1 cellular context compared by ENCODE assay signal in the genomic region with DNA sequence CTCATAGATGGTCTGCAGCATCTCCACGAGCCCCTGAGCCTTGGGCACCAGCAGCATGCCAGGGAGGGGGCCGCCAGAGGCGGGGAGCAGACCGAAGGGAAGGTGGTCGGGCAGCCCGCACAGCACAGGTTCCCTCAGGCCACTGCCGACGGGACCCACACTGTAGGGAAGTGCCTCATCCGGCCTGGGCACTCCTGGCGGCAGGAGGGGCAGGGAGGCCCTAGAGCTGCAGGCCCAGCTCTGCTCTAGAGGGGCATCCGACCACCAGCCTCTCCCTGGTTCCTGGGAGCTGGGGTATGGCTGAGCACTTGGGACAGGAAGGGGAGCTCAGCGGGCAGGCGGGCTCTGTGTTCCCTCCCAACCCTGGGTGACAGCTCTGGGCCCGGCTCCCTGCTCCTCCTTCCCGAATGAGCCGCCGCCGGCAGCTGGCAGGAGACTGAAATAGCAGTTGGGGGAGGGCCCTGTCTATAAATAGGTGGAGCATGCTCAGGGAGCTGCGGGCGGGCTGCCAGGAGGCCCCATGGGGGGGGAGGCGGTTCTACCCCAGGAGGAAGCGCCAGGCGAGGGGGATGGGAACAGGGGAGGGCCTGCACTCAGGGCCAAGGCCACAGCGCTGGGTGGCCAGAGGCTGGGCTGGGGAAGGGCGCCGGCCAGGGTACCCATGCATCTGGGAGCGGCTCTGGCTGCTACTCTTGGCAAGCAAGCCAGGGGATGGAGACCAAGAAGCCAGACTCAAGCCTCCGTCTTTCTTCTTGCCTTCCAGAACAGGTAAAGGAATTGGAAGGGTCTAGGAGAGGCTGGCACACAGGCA.
TF ChIP-seq lines count a peak whose summit lies in the region.

No MANE protein-coding gene starts in this region.

TF ChIP-seq in HepG2, 621 proteins besides CTCF, POLR2A, EP300 and RAD21 (continued from another document and continues in another):
- TF ChIP-seq, protein P1, sequence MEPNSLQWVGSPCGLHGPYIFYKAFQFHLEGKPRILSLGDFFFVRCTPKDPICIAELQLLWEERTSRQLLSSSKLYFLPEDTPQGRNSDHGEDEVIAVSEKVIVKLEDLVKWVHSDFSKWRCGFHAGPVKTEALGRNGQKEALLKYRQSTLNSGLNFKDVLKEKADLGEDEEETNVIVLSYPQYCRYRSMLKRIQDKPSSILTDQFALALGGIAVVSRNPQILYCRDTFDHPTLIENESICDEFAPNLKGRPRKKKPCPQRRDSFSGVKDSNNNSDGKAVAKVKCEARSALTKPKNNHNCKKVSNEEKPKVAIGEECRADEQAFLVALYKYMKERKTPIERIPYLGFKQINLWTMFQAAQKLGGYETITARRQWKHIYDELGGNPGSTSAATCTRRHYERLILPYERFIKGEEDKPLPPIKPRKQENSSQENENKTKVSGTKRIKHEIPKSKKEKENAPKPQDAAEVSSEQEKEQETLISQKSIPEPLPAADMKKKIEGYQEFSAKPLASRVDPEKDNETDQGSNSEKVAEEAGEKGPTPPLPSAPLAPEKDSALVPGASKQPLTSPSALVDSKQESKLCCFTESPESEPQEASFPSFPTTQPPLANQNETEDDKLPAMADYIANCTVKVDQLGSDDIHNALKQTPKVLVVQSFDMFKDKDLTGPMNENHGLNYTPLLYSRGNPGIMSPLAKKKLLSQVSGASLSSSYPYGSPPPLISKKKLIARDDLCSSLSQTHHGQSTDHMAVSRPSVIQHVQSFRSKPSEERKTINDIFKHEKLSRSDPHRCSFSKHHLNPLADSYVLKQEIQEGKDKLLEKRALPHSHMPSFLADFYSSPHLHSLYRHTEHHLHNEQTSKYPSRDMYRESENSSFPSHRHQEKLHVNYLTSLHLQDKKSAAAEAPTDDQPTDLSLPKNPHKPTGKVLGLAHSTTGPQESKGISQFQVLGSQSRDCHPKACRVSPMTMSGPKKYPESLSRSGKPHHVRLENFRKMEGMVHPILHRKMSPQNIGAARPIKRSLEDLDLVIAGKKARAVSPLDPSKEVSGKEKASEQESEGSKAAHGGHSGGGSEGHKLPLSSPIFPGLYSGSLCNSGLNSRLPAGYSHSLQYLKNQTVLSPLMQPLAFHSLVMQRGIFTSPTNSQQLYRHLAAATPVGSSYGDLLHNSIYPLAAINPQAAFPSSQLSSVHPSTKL (CRISPR knock-in tag; IDR thresholded peaks at IDR 0.05), result peak; percentile 95
- TF ChIP-seq, protein P2, sequence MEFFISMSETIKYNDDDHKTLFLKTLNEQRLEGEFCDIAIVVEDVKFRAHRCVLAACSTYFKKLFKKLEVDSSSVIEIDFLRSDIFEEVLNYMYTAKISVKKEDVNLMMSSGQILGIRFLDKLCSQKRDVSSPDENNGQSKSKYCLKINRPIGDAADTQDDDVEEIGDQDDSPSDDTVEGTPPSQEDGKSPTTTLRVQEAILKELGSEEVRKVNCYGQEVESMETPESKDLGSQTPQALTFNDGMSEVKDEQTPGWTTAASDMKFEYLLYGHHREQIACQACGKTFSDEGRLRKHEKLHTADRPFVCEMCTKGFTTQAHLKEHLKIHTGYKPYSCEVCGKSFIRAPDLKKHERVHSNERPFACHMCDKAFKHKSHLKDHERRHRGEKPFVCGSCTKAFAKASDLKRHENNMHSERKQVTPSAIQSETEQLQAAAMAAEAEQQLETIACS (CRISPR knock-in tag; IDR thresholded peaks at IDR 0.05), result no peak
- TF ChIP-seq ZNF629 (CRISPR knock-in tag; conservative IDR thresholded peaks at IDR 0.05), result no peak; the same call in 1 of the 2 replicates
- peak; percentile 96 for TF ChIP-seq ZSCAN25 (CRISPR knock-in tag; IDR thresholded peaks at IDR 0.05)
- TF ChIP-seq, protein P3, sequence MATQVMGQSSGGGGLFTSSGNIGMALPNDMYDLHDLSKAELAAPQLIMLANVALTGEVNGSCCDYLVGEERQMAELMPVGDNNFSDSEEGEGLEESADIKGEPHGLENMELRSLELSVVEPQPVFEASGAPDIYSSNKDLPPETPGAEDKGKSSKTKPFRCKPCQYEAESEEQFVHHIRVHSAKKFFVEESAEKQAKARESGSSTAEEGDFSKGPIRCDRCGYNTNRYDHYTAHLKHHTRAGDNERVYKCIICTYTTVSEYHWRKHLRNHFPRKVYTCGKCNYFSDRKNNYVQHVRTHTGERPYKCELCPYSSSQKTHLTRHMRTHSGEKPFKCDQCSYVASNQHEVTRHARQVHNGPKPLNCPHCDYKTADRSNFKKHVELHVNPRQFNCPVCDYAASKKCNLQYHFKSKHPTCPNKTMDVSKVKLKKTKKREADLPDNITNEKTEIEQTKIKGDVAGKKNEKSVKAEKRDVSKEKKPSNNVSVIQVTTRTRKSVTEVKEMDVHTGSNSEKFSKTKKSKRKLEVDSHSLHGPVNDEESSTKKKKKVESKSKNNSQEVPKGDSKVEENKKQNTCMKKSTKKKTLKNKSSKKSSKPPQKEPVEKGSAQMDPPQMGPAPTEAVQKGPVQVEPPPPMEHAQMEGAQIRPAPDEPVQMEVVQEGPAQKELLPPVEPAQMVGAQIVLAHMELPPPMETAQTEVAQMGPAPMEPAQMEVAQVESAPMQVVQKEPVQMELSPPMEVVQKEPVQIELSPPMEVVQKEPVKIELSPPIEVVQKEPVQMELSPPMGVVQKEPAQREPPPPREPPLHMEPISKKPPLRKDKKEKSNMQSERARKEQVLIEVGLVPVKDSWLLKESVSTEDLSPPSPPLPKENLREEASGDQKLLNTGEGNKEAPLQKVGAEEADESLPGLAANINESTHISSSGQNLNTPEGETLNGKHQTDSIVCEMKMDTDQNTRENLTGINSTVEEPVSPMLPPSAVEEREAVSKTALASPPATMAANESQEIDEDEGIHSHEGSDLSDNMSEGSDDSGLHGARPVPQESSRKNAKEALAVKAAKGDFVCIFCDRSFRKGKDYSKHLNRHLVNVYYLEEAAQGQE (IDR thresholded peaks at IDR 0.05; ENCODE audit: borderline replicate concordance in 1 of 2, low read depth in 1 of 2, low read length in 2 of 2), result peak in 1 of 2 experiments; percentile 72; a peak in 1 of 4 replicates
- TF ChIP-seq RXRB (CRISPR knock-in tag; IDR thresholded peaks at IDR 0.05; ENCODE audit: borderline replicate concordance), result peak; percentile 93
- TF ChIP-seq PAWR (CRISPR knock-in tag; IDR thresholded peaks at IDR 0.05; ENCODE audit: borderline replicate concordance), result 0 out of 2 replicates have a peak, but pooled peaks have one; percentile 82
- peak; percentile 84; the same call in 1 of the 2 replicates for TF ChIP-seq GLI4 (CRISPR knock-in tag; IDR thresholded peaks at IDR 0.05; ENCODE audit: borderline replicate concordance)
- TF ChIP-seq SIN3A (IDR thresholded peaks at IDR 0.05; ENCODE audit: borderline replicate concordance, low read depth, low read length), result peak; percentile 95
- TF ChIP-seq, protein P4, sequence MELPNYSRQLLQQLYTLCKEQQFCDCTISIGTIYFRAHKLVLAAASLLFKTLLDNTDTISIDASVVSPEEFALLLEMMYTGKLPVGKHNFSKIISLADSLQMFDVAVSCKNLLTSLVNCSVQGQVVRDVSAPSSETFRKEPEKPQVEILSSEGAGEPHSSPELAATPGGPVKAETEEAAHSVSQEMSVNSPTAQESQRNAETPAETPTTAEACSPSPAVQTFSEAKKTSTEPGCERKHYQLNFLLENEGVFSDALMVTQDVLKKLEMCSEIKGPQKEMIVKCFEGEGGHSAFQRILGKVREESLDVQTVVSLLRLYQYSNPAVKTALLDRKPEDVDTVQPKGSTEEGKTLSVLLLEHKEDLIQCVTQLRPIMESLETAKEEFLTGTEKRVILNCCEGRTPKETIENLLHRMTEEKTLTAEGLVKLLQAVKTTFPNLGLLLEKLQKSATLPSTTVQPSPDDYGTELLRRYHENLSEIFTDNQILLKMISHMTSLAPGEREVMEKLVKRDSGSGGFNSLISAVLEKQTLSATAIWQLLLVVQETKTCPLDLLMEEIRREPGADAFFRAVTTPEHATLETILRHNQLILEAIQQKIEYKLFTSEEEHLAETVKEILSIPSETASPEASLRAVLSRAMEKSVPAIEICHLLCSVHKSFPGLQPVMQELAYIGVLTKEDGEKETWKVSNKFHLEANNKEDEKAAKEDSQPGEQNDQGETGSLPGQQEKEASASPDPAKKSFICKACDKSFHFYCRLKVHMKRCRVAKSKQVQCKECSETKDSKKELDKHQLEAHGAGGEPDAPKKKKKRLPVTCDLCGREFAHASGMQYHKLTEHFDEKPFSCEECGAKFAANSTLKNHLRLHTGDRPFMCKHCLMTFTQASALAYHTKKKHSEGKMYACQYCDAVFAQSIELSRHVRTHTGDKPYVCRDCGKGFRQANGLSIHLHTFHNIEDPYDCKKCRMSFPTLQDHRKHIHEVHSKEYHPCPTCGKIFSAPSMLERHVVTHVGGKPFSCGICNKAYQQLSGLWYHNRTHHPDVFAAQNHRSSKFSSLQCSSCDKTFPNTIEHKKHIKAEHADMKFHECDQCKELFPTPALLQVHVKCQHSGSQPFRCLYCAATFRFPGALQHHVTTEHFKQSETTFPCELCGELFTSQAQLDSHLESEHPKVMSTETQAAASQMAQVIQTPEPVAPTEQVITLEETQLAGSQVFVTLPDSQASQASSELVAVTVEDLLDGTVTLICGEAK (IDR thresholded peaks at IDR 0.05), result no peak
- TF ChIP-seq, protein P4 (CRISPR knock-in tag; IDR thresholded peaks at IDR 0.05), result peak; percentile 92; the same call in 1 of the 2 replicates
- TF ChIP-seq, protein P5, sequence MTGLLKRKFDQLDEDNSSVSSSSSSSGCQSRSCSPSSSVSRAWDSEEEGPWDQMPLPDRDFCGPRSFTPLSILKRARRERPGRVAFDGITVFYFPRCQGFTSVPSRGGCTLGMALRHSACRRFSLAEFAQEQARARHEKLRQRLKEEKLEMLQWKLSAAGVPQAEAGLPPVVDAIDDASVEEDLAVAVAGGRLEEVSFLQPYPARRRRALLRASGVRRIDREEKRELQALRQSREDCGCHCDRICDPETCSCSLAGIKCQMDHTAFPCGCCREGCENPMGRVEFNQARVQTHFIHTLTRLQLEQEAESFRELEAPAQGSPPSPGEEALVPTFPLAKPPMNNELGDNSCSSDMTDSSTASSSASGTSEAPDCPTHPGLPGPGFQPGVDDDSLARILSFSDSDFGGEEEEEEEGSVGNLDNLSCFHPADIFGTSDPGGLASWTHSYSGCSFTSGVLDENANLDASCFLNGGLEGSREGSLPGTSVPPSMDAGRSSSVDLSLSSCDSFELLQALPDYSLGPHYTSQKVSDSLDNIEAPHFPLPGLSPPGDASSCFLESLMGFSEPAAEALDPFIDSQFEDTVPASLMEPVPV (CRISPR knock-in tag; IDR thresholded peaks at IDR 0.05), result peak; percentile 97
- TF ChIP-seq, protein P6, sequence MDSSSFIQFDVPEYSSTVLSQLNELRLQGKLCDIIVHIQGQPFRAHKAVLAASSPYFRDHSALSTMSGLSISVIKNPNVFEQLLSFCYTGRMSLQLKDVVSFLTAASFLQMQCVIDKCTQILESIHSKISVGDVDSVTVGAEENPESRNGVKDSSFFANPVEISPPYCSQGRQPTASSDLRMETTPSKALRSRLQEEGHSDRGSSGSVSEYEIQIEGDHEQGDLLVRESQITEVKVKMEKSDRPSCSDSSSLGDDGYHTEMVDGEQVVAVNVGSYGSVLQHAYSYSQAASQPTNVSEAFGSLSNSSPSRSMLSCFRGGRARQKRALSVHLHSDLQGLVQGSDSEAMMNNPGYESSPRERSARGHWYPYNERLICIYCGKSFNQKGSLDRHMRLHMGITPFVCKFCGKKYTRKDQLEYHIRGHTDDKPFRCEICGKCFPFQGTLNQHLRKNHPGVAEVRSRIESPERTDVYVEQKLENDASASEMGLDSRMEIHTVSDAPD (CRISPR knock-in tag; IDR thresholded peaks at IDR 0.05), result peak; percentile 93
- peak; percentile 90 for TF ChIP-seq ZNF563 (CRISPR knock-in tag; IDR thresholded peaks at IDR 0.05)
- TF ChIP-seq MIXL1 (CRISPR knock-in tag; IDR thresholded peaks at IDR 0.05), result peak; percentile 91
- peak; percentile 75; the same call in 1 of the 2 replicates for TF ChIP-seq ZNF101 (CRISPR knock-in tag; IDR thresholded peaks at IDR 0.05; ENCODE audit: borderline replicate concordance, low read depth)
- TF ChIP-seq PAF1 (CRISPR knock-in tag; IDR thresholded peaks at IDR 0.05), result no peak
- TF ChIP-seq ZNF557 (CRISPR knock-in tag; IDR thresholded peaks at IDR 0.05), result 0 out of 2 replicates have a peak, but pooled peaks have one; percentile 49
- TF ChIP-seq ZNF121 (CRISPR knock-in tag; IDR thresholded peaks at IDR 0.05), result peak; percentile 89
- no peak for TF ChIP-seq ZNF282 (IDR thresholded peaks at IDR 0.05; ENCODE audit: partially characterized antibody)
- 0 out of 2 replicates have a peak, but pooled peaks have one; percentile 18 for TF ChIP-seq KLF13 (CRISPR knock-in tag; IDR thresholded peaks at IDR 0.05)
- peak; percentile 39; the same call in 1 of the 2 replicates for TF ChIP-seq ZNF33B (CRISPR knock-in tag; IDR thresholded peaks at IDR 0.05)
- peak; percentile 96 for TF ChIP-seq ZNF446 (CRISPR knock-in tag; IDR thresholded peaks at IDR 0.05)
- TF ChIP-seq MAF1 (CRISPR knock-in tag; IDR thresholded peaks at IDR 0.05; ENCODE audit: borderline replicate concordance), result peak; percentile 93; the same call in 1 of the 2 replicates
- TF ChIP-seq, protein P7, sequence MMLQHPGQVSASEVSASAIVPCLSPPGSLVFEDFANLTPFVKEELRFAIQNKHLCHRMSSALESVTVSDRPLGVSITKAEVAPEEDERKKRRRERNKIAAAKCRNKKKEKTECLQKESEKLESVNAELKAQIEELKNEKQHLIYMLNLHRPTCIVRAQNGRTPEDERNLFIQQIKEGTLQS (CRISPR knock-in tag; IDR thresholded peaks at IDR 0.05), result no peak; the same call in 1 of the 2 replicates
- peak; percentile 81; the same call in 1 of the 2 replicates for TF ChIP-seq ZSCAN22 (CRISPR knock-in tag; IDR thresholded peaks at IDR 0.05)
